ENCODE assay signal across 8 cellular contexts in genomic region chr9:120894404-120895226, GRCh38. TPM values are rescaled to one million over a fixed set of nuclear protein-coding genes. Genes with fewer than 3 reads are reported as not detected.
DNase-seq lines count a peak whose midpoint lies in the region; ATAC-seq and TF ChIP-seq lines count a peak whose summit lies in the region.

No MANE protein-coding gene starts in this region.

- peaks cover 27% of the 10 kb centered on the region for H3K36me3 Mint-ChIP-seq in activated naive CD4-positive, alpha-beta T cell treated with anti-CD3 and anti-CD28 coated beads, Interleukin-2, amount 10 ng/mL, durations not matched to agents 7 days and 5 days

- CTCF ChIA-PET in activated naive CD4-positive, alpha-beta T cell treated with anti-CD3 and anti-CD28 coated beads, Interleukin-2, amount 10 ng/mL, durations not matched to agents 7 days and 5 days (lab: Charles Lee) = interaction anchor here (1.2 to 2.9 kb wide), 5 partner anchors 12 to 34 kb away, joined by 4 to 17 read pairs (median 5); partner anchors contain the start of gene TRAF1

- H3K9me3 ChIP-seq in colonic mucosa (no peaks in the 10 kb centered on the region), upper lobe of left lung (no peaks in the 10 kb centered on the region)

- H3K9ac ChIP-seq in colonic mucosa (ENCODE audit: low read depth in 2 of 2, low read length in 2 of 2) = no peak overlapping the region

- H3K27me3 Mint-ChIP-seq in activated naive CD4-positive, alpha-beta T cell treated with anti-CD3 and anti-CD28 coated beads, Interleukin-2, amount 10 ng/mL, durations not matched to agents 7 days and 5 days = no peaks in the 10 kb centered on the region

- H3K9me3 Mint-ChIP-seq in activated naive CD4-positive, alpha-beta T cell treated with anti-CD3 and anti-CD28 coated beads, Interleukin-2, amount 10 ng/mL, durations not matched to agents 7 days and 5 days = no peaks in the 10 kb centered on the region

- H3K4me1 ChIP-seq in colonic mucosa (peaks cover 4% of the 10 kb centered on the region), upper lobe of left lung (peaks cover 8 to 24% (median 13%) of the 10 kb centered on the region in 4 donors)

- H3K36me3 ChIP-seq in colonic mucosa (no peaks in the 10 kb centered on the region), upper lobe of left lung (no peaks in the 10 kb centered on the region)

- H3K27me3 ChIP-seq in colonic mucosa (no peaks in the 10 kb centered on the region), upper lobe of left lung (no peaks in the 10 kb centered on the region)

- H3K27ac Mint-ChIP-seq in activated naive CD4-positive, alpha-beta T cell treated with anti-CD3 and anti-CD28 coated beads, Interleukin-2, amount 10 ng/mL, durations not matched to agents 7 days and 5 days = peak overlapping the region; percentile 99

- TF ChIP-seq POLR2A in upper lobe of left lung (IDR thresholded peaks at IDR 0.05) = no peak

- no peak for TF ChIP-seq EP300 in upper lobe of left lung (IDR thresholded peaks at IDR 0.05)

- ATAC-seq in left lobe of liver (peak; percentile 63), upper lobe of left lung (ENCODE audit: low FRiP score in 2 of 2) (peak in 1 of 2 donors; percentile 90), HG03025 (IDR thresholded peaks at IDR 0.05; ENCODE audit: low FRiP score, unreplicated experiment) (no peak)

- 51 to 60% methylated on average over 18 to 39 of the region's 63 CpGs for WGBS in upper lobe of left lung, 2 donors

- TF ChIP-seq CTCF in colonic mucosa (IDR thresholded peaks at IDR 0.05) (no peak), upper lobe of left lung (IDR thresholded peaks at IDR 0.05) (no peak)

- intact Hi-C loops in colonic mucosa (cut with DNase I) = no loop called here

- H3K27ac ChIP-seq in colonic mucosa (no peak overlapping the region), upper lobe of left lung (peak overlapping the region; percentile 30 to 56 (median 50))

- H3K4me3 ChIP-seq in colonic mucosa (peak overlapping the region; percentile 19), upper lobe of left lung (peak overlapping the region in 2 of 4 donors; percentile 24 to 34)

- H3K4me3 Mint-ChIP-seq in activated naive CD4-positive, alpha-beta T cell treated with anti-CD3 and anti-CD28 coated beads, Interleukin-2, amount 10 ng/mL, durations not matched to agents 7 days and 5 days = no peak overlapping the region

- no peak for DNase-seq in activated naive CD4-positive, alpha-beta T cell treated with anti-CD3 and anti-CD28 coated beads, Interleukin-2, amount 10 ng/mL, durations not matched to agents 7 days and 5 days
- DNase-seq in activated naive CD4-positive, alpha-beta T cell treated with Interleukin-2 at 50 U/mL for 16 hours = no peak
- DNase-seq in colonic mucosa (no peak), left lobe of liver (ENCODE audit: low spot score) (no peak), upper lobe of left lung (peak in 1 of 2 donors; percentile 92), RPMI8226 (no peak), NCI-H1694 (lab: John Stamatoyannopoulos, UW) (no peak)

- H3K4me1 Mint-ChIP-seq in activated naive CD4-positive, alpha-beta T cell treated with anti-CD3 and anti-CD28 coated beads, Interleukin-2, amount 10 ng/mL, durations not matched to agents 7 days and 5 days = peaks cover 88% of the 10 kb centered on the region

RNA-seq across cellular contexts. Expression of gene PHF19, which starts 17.6 kb away (rescaled TPM):
- total RNA-seq in colonic mucosa (10 to 100 TPM; 23.8 to 50.3 TPM), left lobe of liver (2.4 TPM), upper lobe of left lung (10 to 100 TPM in 5 of 6 donors, 1 to 10 TPM in 1; 8.0 to 42.4 (median 19.2) TPM)

RNA-seq across cellular contexts. Expression of gene TRAF1, which starts 32.0 kb away (rescaled TPM):
- total RNA-seq in colonic mucosa (1 to 10 TPM; 1.5 to 3.1 TPM), left lobe of liver (3.0 TPM), upper lobe of left lung (10 to 100 TPM in 2 of 6 donors, 1 to 10 TPM in 4; 2.9 to 29.3 (median 6.6) TPM)

RNA-seq across cellular contexts. Expression of gene PSMD5, which starts 51.9 kb away (rescaled TPM):
- total RNA-seq in colonic mucosa (10 to 100 TPM; 33.2 to 60.2 TPM), left lobe of liver (44.4 TPM), upper lobe of left lung (10 to 100 TPM; 11.4 to 56.8 (median 40.1) TPM)
